16 cellular contexts compared by ENCODE assay signal in genomic region chr10:106467506-106467905, GRCh38.
"Had no signal": no experiment of that assay in that cellular context is flagged by ENCODE, and none has a peak within 500 bp of the region (broad histone marks: within the 10 kb centered on the region; RNA-seq: fewer than 3 reads in every experiment).

No MANE protein-coding gene starts in this region.

- H3K27me3 Mint-ChIP-seq: activated CD8-positive, alpha-beta T cell treated with anti-CD3 and anti-CD28 coated beads for 36 hours; type B pancreatic cell had no signal

- DNase-seq: activated CD4-positive, alpha-beta T cell treated with anti-CD3 and anti-CD28 coated beads for 4 hours; activated CD8-positive, alpha-beta T cell treated with anti-CD3 and anti-CD28 coated beads for 36 hours; activated effector memory CD4-positive, alpha-beta T cell treated with Interleukin-2 at 50 U/mL for 16 hours; activated naive CD4-positive, alpha-beta T cell treated with anti-CD3 and anti-CD28 coated beads, Interleukin-2, amount 50 U/mL, for 16 hours; activated T-cell treated with anti-CD3 and anti-CD28 coated beads, Interleukin-2, amount 50 U/mL, for 4 hours; hippocampal formation; lower lobe of right lung; ovary; right lobe of liver; stimulated activated CD4-positive, alpha-beta T cell treated with anti-CD3 and anti-CD28 coated beads, Interleukin-4, amount 100 ng/mL, for 4 hours; stimulated activated CD8-positive, alpha-beta memory T cell treated with anti-CD3 and anti-CD28 coated beads, Interleukin-4, amount 100 ng/mL, for 48 hours; stimulated activated naive CD8-positive, alpha-beta T cell treated with anti-CD3 and anti-CD28 coated beads, Interleukin-15, Interleukin-2, amounts not matched to agents 100 U/mL and 50 U/mL, for 24 hours had no signal

- H3K27ac Mint-ChIP-seq: activated CD8-positive, alpha-beta T cell treated with anti-CD3 and anti-CD28 coated beads for 36 hours; mesothelial cell of epicardium; type B pancreatic cell had no signal

- H3K4me1 Mint-ChIP-seq: mesothelial cell of epicardium had no signal

- H3K36me3 ChIP-seq: lower lobe of right lung, ovary, right lobe of liver had no signal

- H3K9me3 Mint-ChIP-seq: type B pancreatic cell had no signal

- ATAC-seq: activated CD8-positive, alpha-beta T cell treated with anti-CD3 and anti-CD28 coated beads for 36 hours; activated T-cell treated with anti-CD3 and anti-CD28 coated beads, Interleukin-2, amount 50 U/mL, for 4 hours; esophagus mucosa; lower lobe of right lung; right lobe of liver; stimulated activated naive CD8-positive, alpha-beta T cell treated with anti-CD3 and anti-CD28 coated beads, Interleukin-15, Interleukin-2, amounts not matched to agents 100 U/mL and 50 U/mL, for 24 hours had no signal

- H3K4me3 ChIP-seq: lower lobe of right lung, ovary, right lobe of liver, smooth muscle cell had no signal

- H3K4me1 ChIP-seq: lower lobe of right lung, right lobe of liver had no signal

- H3K27ac ChIP-seq: lower lobe of right lung, ovary, right lobe of liver had no signal

- H3K27me3 ChIP-seq: ovary, right lobe of liver had no signal

- H3K36me3 Mint-ChIP-seq: mesothelial cell of epicardium, type B pancreatic cell had no signal

- H3K4me3 Mint-ChIP-seq: activated CD8-positive, alpha-beta T cell treated with anti-CD3 and anti-CD28 coated beads for 36 hours; activated T-cell treated with anti-CD3 and anti-CD28 coated beads, Interleukin-2, amount 50 U/mL, for 4 hours; mesothelial cell of epicardium; type B pancreatic cell had no signal

- H3K4me2 ChIP-seq: smooth muscle cell had no signal
